Comparison of ENCODE assay signal across 22 cellular contexts in the genomic region with DNA sequence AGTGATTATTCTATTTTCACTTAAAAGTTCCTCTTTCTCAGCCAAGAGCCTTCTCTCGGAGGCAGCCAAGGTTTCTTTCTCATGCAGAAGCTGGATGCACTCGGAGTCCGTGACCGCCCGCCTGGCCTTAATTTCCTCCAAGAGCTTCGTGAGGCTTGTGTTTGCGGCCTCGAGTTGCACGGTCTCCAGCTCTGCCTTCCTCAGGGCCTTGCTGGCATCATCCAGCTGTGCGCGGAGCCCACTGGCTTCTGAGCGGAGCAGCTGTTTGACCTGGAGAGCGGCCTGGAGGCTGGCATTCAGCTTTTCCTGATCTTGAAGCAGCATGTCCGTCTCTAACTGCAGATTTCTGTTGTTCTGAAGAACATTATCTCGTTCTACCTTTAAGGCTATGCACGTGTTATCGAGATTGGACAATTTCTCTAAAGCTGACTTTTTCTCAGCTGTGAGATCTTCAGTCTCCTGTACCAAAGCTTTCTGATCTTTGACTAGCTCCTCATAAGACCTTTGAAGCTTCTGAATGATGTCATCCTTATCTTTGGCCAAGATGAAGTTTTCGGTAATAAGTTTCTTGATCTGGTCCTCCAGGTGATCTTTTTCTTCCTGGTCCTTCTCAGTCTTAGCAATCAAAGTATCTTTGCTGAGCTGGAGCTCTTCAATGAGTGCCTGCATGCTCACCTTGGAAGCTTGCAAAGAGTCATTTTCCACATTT.
"Had no signal": no experiment of that assay in that cellular context is flagged by ENCODE, and none has a peak within 500 bp of the region (broad histone marks: within the 10 kb centered on the region; RNA-seq: fewer than 3 reads in every experiment).

No MANE protein-coding gene starts in this region.

- H3K79me2 ChIP-seq: hepatocyte had no signal

- H3K27ac ChIP-seq: dorsolateral prefrontal cortex, hepatocyte, neural progenitor cell, parathyroid adenoma, prostate gland, skin epidermis, testis, tibial nerve, upper lobe of right lung had no signal

- DNase-seq: cortex of kidney; dorsolateral prefrontal cortex; effector CD8-positive, alpha-beta T cell; foreskin melanocyte; kidney glomerular epithelial cell; mammary epithelial cell; natural killer cell; retina; stimulated activated CD4-positive, alpha-beta T cell treated with anti-CD3 and anti-CD28 coated beads, Interleukin-2, amount 100 ng/mL, for 24 hours; stimulated activated CD4-positive, alpha-beta T cell treated with anti-CD3 and anti-CD28 coated beads, Interleukin-4, amount 100 ng/mL, for 4 hours; stimulated activated naive B cell treated with anti-CD40 and anti-IgM and Interleukin-4, amounts not matched to agents 10 μg/mL and 1 μg/mL and 100 μg/mL, for 72 hours; stimulated activated naive CD8-positive, alpha-beta T cell treated with anti-CD3 and anti-CD28 coated beads, Interleukin-15, amount 100 ng/mL, for 72 hours; testis; upper lobe of right lung had no signal

- H3K4me3 ChIP-seq: dorsolateral prefrontal cortex, hepatocyte, neural progenitor cell, prostate gland, skin epidermis, testis, tibial nerve, upper lobe of right lung had no signal

- H3K27me3 ChIP-seq: dorsolateral prefrontal cortex, hepatocyte, neural progenitor cell, testis, tibial nerve, upper lobe of right lung had no signal

- H3K4me3 Mint-ChIP-seq: mesothelial cell of epicardium; natural killer cell; neural progenitor cell; stimulated activated naive B cell treated with anti-CD40 and anti-IgM and Interleukin-4, amounts not matched to agents 10 μg/mL and 1 μg/mL and 100 μg/mL, for 72 hours; stimulated activated naive CD8-positive, alpha-beta T cell treated with anti-CD3 and anti-CD28 coated beads, Interleukin-15, amount 100 ng/mL, for 72 hours had no signal

- H3K4me1 ChIP-seq: neural progenitor cell, parathyroid adenoma, prostate gland, testis, upper lobe of right lung had no signal

- H3K9me3 ChIP-seq: prostate gland, testis, tibial nerve, upper lobe of right lung had no signal

- H3K4me2 ChIP-seq: hepatocyte, neural progenitor cell had no signal

- H3K4me1 Mint-ChIP-seq: mesothelial cell of epicardium; neural progenitor cell; stimulated activated naive B cell treated with anti-CD40 and anti-IgM and Interleukin-4, amounts not matched to agents 10 μg/mL and 1 μg/mL and 100 μg/mL, for 72 hours had no signal

- H3K9me3 Mint-ChIP-seq: mesothelial cell of epicardium; natural killer cell; neural progenitor cell; stimulated activated naive B cell treated with anti-CD40 and anti-IgM and Interleukin-4, amounts not matched to agents 10 μg/mL and 1 μg/mL and 100 μg/mL, for 72 hours; stimulated activated naive CD8-positive, alpha-beta T cell treated with anti-CD3 and anti-CD28 coated beads, Interleukin-15, amount 100 ng/mL, for 72 hours had no signal

- H3K27me3 Mint-ChIP-seq: stimulated activated naive B cell treated with anti-CD40 and anti-IgM and Interleukin-4, amounts not matched to agents 10 μg/mL and 1 μg/mL and 100 μg/mL, for 72 hours; stimulated activated naive CD8-positive, alpha-beta T cell treated with anti-CD3 and anti-CD28 coated beads, Interleukin-15, amount 100 ng/mL, for 72 hours had no signal

- H3K27ac Mint-ChIP-seq: mesothelial cell of epicardium; natural killer cell; neural progenitor cell; stimulated activated naive B cell treated with anti-CD40 and anti-IgM and Interleukin-4, amounts not matched to agents 10 μg/mL and 1 μg/mL and 100 μg/mL, for 72 hours; stimulated activated naive CD8-positive, alpha-beta T cell treated with anti-CD3 and anti-CD28 coated beads, Interleukin-15, amount 100 ng/mL, for 72 hours had no signal

- H3K9ac ChIP-seq: neural progenitor cell, parathyroid adenoma had no signal

- ATAC-seq: natural killer cell; sciatic nerve; stimulated activated naive B cell treated with anti-CD40 and anti-IgM and Interleukin-4, amounts not matched to agents 10 μg/mL and 1 μg/mL and 100 μg/mL, for 72 hours; stimulated activated naive CD8-positive, alpha-beta T cell treated with anti-CD3 and anti-CD28 coated beads, Interleukin-15, amount 100 ng/mL, for 72 hours; upper lobe of right lung had no signal

- H3K36me3 ChIP-seq: neural progenitor cell had no signal

- H2AFZ ChIP-seq: hepatocyte, neural progenitor cell, parathyroid adenoma had no signal
